ENCODE assay signal across 20 cellular contexts in genomic region chr19:8143041-8143440, GRCh38. TPM values are rescaled to one million over a fixed set of nuclear protein-coding genes. Genes with fewer than 3 reads are reported as not detected.
"Had no signal": no experiment of that assay in that cellular context is flagged by ENCODE, and none has a peak within 500 bp of the region (broad histone marks: within the 10 kb centered on the region; RNA-seq: fewer than 3 reads in every experiment).

No MANE protein-coding gene starts in this region.

- H3K4me1 Mint-ChIP-seq: activated CD4-positive, alpha-beta T cell treated with anti-CD3 and anti-CD28 coated beads, Interleukin-2, amount 10 ng/mL, durations not matched to agents 7 days and 5 days had no signal

- H3K36me3 Mint-ChIP-seq: natural killer cell treated with Interleukin-12 subunit alpha and Interleukin-12 subunit beta and Interleukin-15 and Interleukin-18, amount 100 ng/mL, for 72 hours had no signal

- H3K27ac Mint-ChIP-seq: activated B cell treated with CpG ODN at 0.5 μM for 24 hours; activated CD4-positive, alpha-beta T cell treated with anti-CD3 and anti-CD28 coated beads, Interleukin-2, amount 10 ng/mL, durations not matched to agents 7 days and 5 days; activated T-helper 2 cell treated with anti-CD3 and anti-CD28 coated beads, Interferon-gamma antibody, Interleukin-2, Interleukin-4, amounts not matched to agents 10 μg/mL and 5 μg/mL and 100 μg/mL, durations not matched to agents 14 hours and 24 hours and 36 hours; dendritic cell treated with granulocyte-macrophage colony-stimulating factor and Interleukin-4, amounts not matched to agents 40 ng/mL and 50 ng/mL, for 4 days; effector memory CD8-positive, alpha-beta T cell; natural killer cell treated with Interleukin-12 subunit alpha and Interleukin-12 subunit beta and Interleukin-15 and Interleukin-18, amount 100 ng/mL, for 72 hours; T-helper 17 cell had no signal

- DNase-seq: activated B cell treated with CpG ODN at 0.5 μM for 24 hours; activated CD4-positive, alpha-beta T cell treated with anti-CD3 and anti-CD28 coated beads, Interleukin-2, amount 10 ng/mL, durations not matched to agents 7 days and 5 days; activated CD8-positive, alpha-beta memory T cell treated with anti-CD3 and anti-CD28 coated beads for 24 hours; activated naive CD4-positive, alpha-beta T cell treated with anti-CD3 and anti-CD28 coated beads, Interleukin-2, amount 50 U/mL, for 16 hours; activated T-cell treated with anti-CD3 and anti-CD28 coated beads for 4 hours; effector memory CD8-positive, alpha-beta T cell; hippocampal formation; left colon; pancreas; retina; stimulated activated CD4-positive, alpha-beta T cell treated with anti-CD3 and anti-CD28 coated beads, Interleukin-4, amount 100 ng/mL, for 4 hours; stimulated activated naive CD8-positive, alpha-beta T cell treated with anti-CD3 and anti-CD28 coated beads, Interleukin-15, amount 100 ng/mL, for 72 hours; T-helper 17 cell; testis had no signal

- H3K9me3 Mint-ChIP-seq: activated B cell treated with CpG ODN at 0.5 μM for 24 hours; activated CD4-positive, alpha-beta T cell treated with anti-CD3 and anti-CD28 coated beads, Interleukin-2, amount 10 ng/mL, durations not matched to agents 7 days and 5 days; activated T-helper 2 cell treated with anti-CD3 and anti-CD28 coated beads, Interferon-gamma antibody, Interleukin-2, Interleukin-4, amounts not matched to agents 10 μg/mL and 5 μg/mL and 100 μg/mL, durations not matched to agents 14 hours and 24 hours and 36 hours; dendritic cell treated with granulocyte-macrophage colony-stimulating factor and Interleukin-4, amounts not matched to agents 40 ng/mL and 50 ng/mL, for 4 days; effector memory CD8-positive, alpha-beta T cell; natural killer cell treated with Interleukin-12 subunit alpha and Interleukin-12 subunit beta and Interleukin-15 and Interleukin-18, amount 100 ng/mL, for 72 hours; stimulated activated naive CD8-positive, alpha-beta T cell treated with anti-CD3 and anti-CD28 coated beads, Interleukin-15, amount 100 ng/mL, for 72 hours had no signal

- H3K9me3 ChIP-seq: pancreas, testis had no signal

- H3K27ac ChIP-seq: pancreas, testis had no signal

- H3K36me3 ChIP-seq: pancreas had no signal

- ATAC-seq: effector memory CD8-positive, alpha-beta T cell; left colon; natural killer cell treated with Interleukin-12 subunit alpha and Interleukin-12 subunit beta and Interleukin-15 and Interleukin-18, amount 100 ng/mL, for 72 hours; pancreas; stimulated activated naive CD8-positive, alpha-beta T cell treated with anti-CD3 and anti-CD28 coated beads, Interleukin-15, amount 100 ng/mL, for 72 hours; T-helper 17 cell had no signal

- H3K4me3 Mint-ChIP-seq: activated B cell treated with CpG ODN at 0.5 μM for 24 hours; activated CD4-positive, alpha-beta T cell treated with anti-CD3 and anti-CD28 coated beads, Interleukin-2, amount 10 ng/mL, durations not matched to agents 7 days and 5 days; dendritic cell treated with granulocyte-macrophage colony-stimulating factor and Interleukin-4, amounts not matched to agents 40 ng/mL and 50 ng/mL, for 4 days; effector memory CD8-positive, alpha-beta T cell; natural killer cell treated with Interleukin-12 subunit alpha and Interleukin-12 subunit beta and Interleukin-15 and Interleukin-18, amount 100 ng/mL, for 72 hours; stimulated activated naive CD8-positive, alpha-beta T cell treated with anti-CD3 and anti-CD28 coated beads, Interleukin-15, amount 100 ng/mL, for 72 hours; T-helper 17 cell had no signal

- H3K4me3 ChIP-seq: pancreas, skin epidermis, testis had no signal

- H3K27me3 ChIP-seq: pancreas, testis had no signal

RNA-seq across cellular contexts. Expression of gene FBN3, which starts 6.4 kb away (rescaled TPM):
- total RNA-seq: activated B cell treated with CpG ODN at 0.5 μM for 24 hours; activated CD4-positive, alpha-beta T cell treated with anti-CD3 and anti-CD28 coated beads, Interleukin-2, amount 10 ng/mL, durations not matched to agents 7 days and 5 days; activated T-helper 2 cell treated with anti-CD3 and anti-CD28 coated beads, Interferon-gamma antibody, Interleukin-2, Interleukin-4, amounts not matched to agents 10 μg/mL and 5 μg/mL and 100 μg/mL, durations not matched to agents 14 hours and 24 hours and 36 hours; left colon; lung microvascular endothelial cell; natural killer cell treated with Interleukin-12 subunit alpha and Interleukin-12 subunit beta and Interleukin-15 and Interleukin-18, amount 100 ng/mL, for 72 hours; T-helper 17 cell; ureter had no signal
